Comparison of ENCODE assay signal across 1 cellular context in the genomic region with DNA sequence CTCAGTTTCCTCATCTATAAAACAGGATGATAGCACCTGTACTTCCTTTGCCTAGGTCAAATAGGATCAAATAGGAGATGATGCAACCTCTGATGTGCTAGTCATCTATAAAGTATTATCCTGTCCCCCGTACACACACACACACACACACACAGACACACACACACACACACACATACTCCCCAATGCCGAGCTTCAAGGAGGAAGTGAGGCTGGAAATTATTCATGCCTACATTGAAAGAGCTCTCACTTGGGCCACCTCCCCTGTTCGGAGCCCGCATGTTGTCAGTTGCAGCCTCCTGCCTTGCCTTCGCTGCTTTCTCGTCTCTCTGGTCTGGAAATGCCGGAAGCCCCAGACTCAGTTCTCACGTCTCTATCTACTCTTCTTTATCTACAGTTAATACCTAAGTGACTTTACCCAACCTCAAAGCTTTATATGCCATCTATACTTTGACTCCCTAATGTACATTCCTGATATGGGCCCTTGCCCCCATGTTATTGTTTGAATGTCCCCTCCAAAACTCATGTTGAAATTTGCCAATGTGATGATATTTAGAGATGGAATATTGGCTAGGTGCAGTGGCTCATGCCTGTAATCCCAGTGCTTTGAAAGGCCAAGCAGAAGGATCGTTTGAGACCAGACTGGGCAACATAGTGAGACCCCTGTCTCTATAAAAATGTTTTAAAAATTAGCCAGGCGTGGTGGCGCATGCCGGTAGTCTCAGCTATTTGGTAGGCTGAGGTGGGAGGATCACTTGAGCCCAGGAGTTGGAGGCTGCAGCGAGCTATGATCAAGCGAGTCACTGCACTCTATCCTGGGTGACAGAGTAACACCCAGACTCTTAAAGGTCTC.
TF ChIP-seq lines count a peak whose summit lies in the region.

No MANE protein-coding gene starts in this region.

TF ChIP-seq in SK-N-SH treated with all-trans-retinoic acid at 6 μM for 48 hours, 23 proteins besides CTCF, POLR2A, EP300 and RAD21 (continued from another document):
- TF ChIP-seq, protein P1, sequence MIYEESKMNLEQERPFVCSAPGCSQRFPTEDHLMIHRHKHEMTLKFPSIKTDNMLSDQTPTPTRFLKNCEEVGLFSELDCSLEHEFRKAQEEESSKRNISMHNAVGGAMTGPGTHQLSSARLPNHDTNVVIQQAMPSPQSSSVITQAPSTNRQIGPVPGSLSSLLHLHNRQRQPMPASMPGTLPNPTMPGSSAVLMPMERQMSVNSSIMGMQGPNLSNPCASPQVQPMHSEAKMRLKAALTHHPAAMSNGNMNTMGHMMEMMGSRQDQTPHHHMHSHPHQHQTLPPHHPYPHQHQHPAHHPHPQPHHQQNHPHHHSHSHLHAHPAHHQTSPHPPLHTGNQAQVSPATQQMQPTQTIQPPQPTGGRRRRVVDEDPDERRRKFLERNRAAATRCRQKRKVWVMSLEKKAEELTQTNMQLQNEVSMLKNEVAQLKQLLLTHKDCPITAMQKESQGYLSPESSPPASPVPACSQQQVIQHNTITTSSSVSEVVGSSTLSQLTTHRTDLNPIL (CRISPR knock-in tag; IDR thresholded peaks at IDR 0.05; ENCODE audit: low read depth), result no peak
- TF ChIP-seq GLIS3 (CRISPR knock-in tag; IDR thresholded peaks at IDR 0.05), result no peak
- TF ChIP-seq ESRRG (CRISPR knock-in tag; IDR thresholded peaks at IDR 0.05), result no peak
- TF ChIP-seq ZNF8 (CRISPR knock-in tag; IDR thresholded peaks at IDR 0.05), result no peak
- no peak for TF ChIP-seq SNAI2 (CRISPR knock-in tag; IDR thresholded peaks at IDR 0.05)
- TF ChIP-seq CSDC2 (CRISPR knock-in tag; IDR thresholded peaks at IDR 0.05), result no peak
